1 cellular context compared by ENCODE assay signal in the genomic region with DNA sequence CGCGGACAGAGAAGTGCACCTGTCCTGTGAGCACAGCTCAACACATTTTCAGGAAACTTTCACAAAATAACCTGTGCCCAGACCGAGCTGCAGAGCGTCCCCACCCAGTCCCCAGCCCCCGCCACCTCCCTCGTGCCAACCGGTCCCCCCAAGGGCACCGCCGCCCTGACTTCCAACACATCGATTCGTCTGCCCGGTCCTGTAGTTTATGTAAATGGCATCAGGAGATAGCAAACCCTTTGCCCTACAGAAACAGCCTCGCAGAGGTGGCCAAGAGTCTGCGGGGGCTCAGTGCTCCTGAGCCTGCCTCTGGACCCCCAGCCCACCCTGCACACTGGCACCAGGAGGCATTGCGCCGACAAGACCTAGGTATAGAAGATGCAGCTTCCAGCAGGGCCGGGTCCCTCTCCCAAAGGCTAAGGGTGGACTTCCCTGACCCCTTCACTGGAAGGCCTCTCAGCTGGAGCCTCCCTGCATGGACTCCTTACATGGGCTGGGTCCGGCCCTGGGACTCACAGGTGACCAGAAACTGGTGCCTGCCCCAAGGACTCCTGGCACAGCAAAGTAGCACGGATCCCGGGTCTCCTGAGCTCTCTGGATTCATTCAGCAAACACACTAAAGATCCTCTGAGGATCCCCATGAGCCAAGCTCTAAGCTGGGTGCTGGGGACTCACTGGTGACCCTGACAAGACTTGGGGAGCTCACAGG.
TF ChIP-seq lines count a peak whose summit lies in the region.

No MANE protein-coding gene starts in this region.

TF ChIP-seq in GM23338, 12 proteins besides CTCF, POLR2A, EP300 and RAD21 (continued from another document):
- TF ChIP-seq REST (IDR thresholded peaks at IDR 0.05; ENCODE audit: unreplicated experiment) (no peak), ZNF331 (CRISPR knock-in tag; IDR thresholded peaks at IDR 0.05; ENCODE audit: low read depth) (no peak), CREB1 (CRISPR knock-in tag; IDR thresholded peaks at IDR 0.05; ENCODE audit: low read depth) (no peak), ZNF462 (CRISPR knock-in tag; IDR thresholded peaks at IDR 0.05) (no peak), STAT1 (IDR thresholded peaks at IDR 0.05; ENCODE audit: unreplicated experiment) (no peak), ZNF114 (CRISPR knock-in tag; IDR thresholded peaks at IDR 0.05) (no peak), EZH2 (IDR thresholded peaks at IDR 0.05; ENCODE audit: low read depth, unreplicated experiment) (no peak), NANOG (IDR thresholded peaks at IDR 0.05; ENCODE audit: borderline replicate concordance) (no peak)
- TF ChIP-seq, protein P1, sequence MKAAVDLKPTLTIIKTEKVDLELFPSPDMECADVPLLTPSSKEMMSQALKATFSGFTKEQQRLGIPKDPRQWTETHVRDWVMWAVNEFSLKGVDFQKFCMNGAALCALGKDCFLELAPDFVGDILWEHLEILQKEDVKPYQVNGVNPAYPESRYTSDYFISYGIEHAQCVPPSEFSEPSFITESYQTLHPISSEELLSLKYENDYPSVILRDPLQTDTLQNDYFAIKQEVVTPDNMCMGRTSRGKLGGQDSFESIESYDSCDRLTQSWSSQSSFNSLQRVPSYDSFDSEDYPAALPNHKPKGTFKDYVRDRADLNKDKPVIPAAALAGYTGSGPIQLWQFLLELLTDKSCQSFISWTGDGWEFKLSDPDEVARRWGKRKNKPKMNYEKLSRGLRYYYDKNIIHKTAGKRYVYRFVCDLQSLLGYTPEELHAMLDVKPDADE (IDR thresholded peaks at IDR 0.05), result no peak
